ENCODE assay signal across 8 cellular contexts in genomic region chr4:86934772-86935498, GRCh38. TPM values are rescaled to one million over a fixed set of nuclear protein-coding genes. Genes with fewer than 3 reads are reported as not detected.
DNase-seq lines count a peak whose midpoint lies in the region; ATAC-seq and TF ChIP-seq lines count a peak whose summit lies in the region.

Gene AFF1, plus strand, starts transcription at chr4:86935011. Its CDS starts 13,523 bp downstream, at chr4:86948534.

- H3K27ac Mint-ChIP-seq in effector memory CD8-positive, alpha-beta T cell = peak within 1 kb of the TSS; percentile 91 to 98

- H3K23ac ChIP-seq in mesendoderm (ENCODE audit: low read length) = peak within 1 kb of the TSS; percentile 95

- peak within 1 kb of the TSS; percentile 97 for H3K56ac ChIP-seq in mesendoderm (ENCODE audit: low read length)

- no peaks in the 10 kb centered on the region for H3K27me3 Mint-ChIP-seq in effector memory CD8-positive, alpha-beta T cell

- H3K4ac ChIP-seq in mesendoderm (ENCODE audit: low read depth, low read length) = peak within 1 kb of the TSS; percentile 46

- no peak for TF ChIP-seq CTCF in GM20000 (IDR thresholded peaks at IDR 0.05; ENCODE audit: extremely low read depth, missing control alignments)

- H2BK15ac ChIP-seq in mesendoderm (replicated peaks; ENCODE audit: low read depth) = no peak within 1 kb of the TSS

- peaks cover 4% of the 10 kb centered on the region for H3K4me1 ChIP-seq in mesendoderm (ENCODE audit: control insufficient read depth, low read depth, low read length)

- POLR2A ChIA-PET in activated CD8-positive, alpha-beta memory T cell treated with anti-CD3 and anti-CD28 coated beads for 36 hours (lab: Charles Lee) = interaction anchor here (0.6 to 3.5 kb wide), 5 partner anchors 10 to 123 kb away, joined by 3 to 41 read pairs (median 3); no protein-coding TSS in a partner anchor

- peaks cover 20% of the 10 kb centered on the region for H3K79me2 ChIP-seq in mesendoderm (ENCODE audit: control insufficient read depth, insufficient read depth, low read length)

- H3K4me3 ChIP-seq in mesendoderm (ENCODE audit: low read length) = peak within 1 kb of the TSS; percentile 80

- peaks cover 40 to 45% of the 10 kb centered on the region in 2 donors for H3K4me1 Mint-ChIP-seq in effector memory CD8-positive, alpha-beta T cell (ENCODE audit: low read depth in 2 of 2)

- no peaks in the 10 kb centered on the region for H3K36me3 ChIP-seq in mesendoderm (ENCODE audit: control insufficient read depth, insufficient read depth, low read length)

- H3K4me2 ChIP-seq in mesendoderm (ENCODE audit: low read length) = peak within 1 kb of the TSS; percentile 94

- H2BK120ac ChIP-seq in mesendoderm (ENCODE audit: low read depth, low read length) = no peak within 1 kb of the TSS

- peaks cover 5% of the 10 kb centered on the region for H3K79me1 ChIP-seq in mesendoderm (ENCODE audit: low read length)

- WGBS in mesendoderm (ENCODE audit: extremely low coverage, insufficient coverage, low lambda C conversion rate) = no CpG with 5 or more reads among the region's 92 CpGs

- H3K9me3 Mint-ChIP-seq in effector memory CD8-positive, alpha-beta T cell = no peaks in the 10 kb centered on the region

- peak within 1 kb of the TSS; percentile 88 for H3K18ac ChIP-seq in mesendoderm (ENCODE audit: low read length)

- peak; percentile 71 for ATAC-seq in effector memory CD8-positive, alpha-beta T cell (replicated peaks)

- CTCF ChIA-PET in activated CD8-positive, alpha-beta memory T cell treated with anti-CD3 and anti-CD28 coated beads for 36 hours (lab: Charles Lee) = interaction anchor here (0.6 to 2.0 kb wide), 13 partner anchors 11 to 163 kb away, joined by 3 to 8 read pairs (median 3); no protein-coding TSS in a partner anchor

- peak within 1 kb of the TSS; percentile 88 to 96 for H3K4me3 Mint-ChIP-seq in effector memory CD8-positive, alpha-beta T cell

- H3K36me3 Mint-ChIP-seq in effector memory CD8-positive, alpha-beta T cell (ENCODE audit: insufficient read depth) = peaks cover 18% of the 10 kb centered on the region

- H3K27me3 ChIP-seq in mesendoderm (ENCODE audit: insufficient read depth, low read length, poor library complexity) = no peaks in the 10 kb centered on the region

- no peak within 1 kb of the TSS for H2AK5ac ChIP-seq in mesendoderm (ENCODE audit: low read length)

- H4K5ac ChIP-seq in mesendoderm (ENCODE audit: low read length) = no peak within 1 kb of the TSS

- peak within 1 kb of the TSS; percentile 95 for H3K9ac ChIP-seq in mesendoderm (ENCODE audit: low read length)

- DNase-seq in COLO668 (lab: John Stamatoyannopoulos, UW; ENCODE audit: unreplicated experiment) = peak; percentile 95
- DNase-seq in GM20000 (ENCODE audit: low spot score) = peak; percentile 94
- peak; percentile 91 for DNase-seq in HT-29 (ENCODE audit: low spot score)
- peak; percentile 42 for DNase-seq in NK-92 treated with Interleukin-12 subunit alpha and Interleukin-12 subunit beta, amount 100 ng/mL, for 24 hours (lab: John Stamatoyannopoulos, UW)
- DNase-seq in effector memory CD8-positive, alpha-beta T cell = peak; percentile 79 to 85 (median 82)
- peak; percentile 98 for DNase-seq in mesendoderm
- DNase-seq in stimulated activated CD8-positive, alpha-beta memory T cell treated with anti-CD3 and anti-CD28 coated beads, Interleukin-15, amount 100 ng/mL, for 24 hours (ENCODE audit: low read depth) = peak; percentile 64

- no peak within 1 kb of the TSS for H4K8ac ChIP-seq in mesendoderm (ENCODE audit: low read depth, low read length)

- H3K27ac ChIP-seq in mesendoderm (ENCODE audit: low read depth, low read length) = peak within 1 kb of the TSS; percentile 95

- H2BK5ac ChIP-seq in mesendoderm (ENCODE audit: low read length) = peak within 1 kb of the TSS; percentile 89

RNA-seq across cellular contexts. Expression of gene AFF1, which starts in this region (rescaled TPM):
- 22.6 and 25.6 TPM in 2 replicates for total RNA-seq in HT-29 (2014; rRNA removed; shearing (Covaris generic))
- total RNA-seq in activated CD8-positive, alpha-beta memory T cell treated with anti-CD3 and anti-CD28 coated beads for 36 hours = 10 to 100 TPM; 29.0 to 34.0 TPM
- 39.7 TPM for polyA plus RNA-seq in mesendoderm (2013, experiment 1 of 2)
- polyA plus RNA-seq in mesendoderm (2013, experiment 2 of 2) = 39.1 TPM

Comparison
In these comparisons a context has a peak if more than half of its experiments do, and no peak if none do; other contexts are left out.
1. Peak in every context shown above with its lines: DNase-seq, ATAC-seq, H3K4me3 ChIP-seq and H3K27ac ChIP-seq.
2. DNase-seq: peak in every context shown above with its lines; median percentile 98 in mesendoderm; 95 in COLO668; 94 in GM20000; 91 in HT-29; 82 in effector memory CD8-positive, alpha-beta T cell; 64 in stimulated activated CD8-positive, alpha-beta memory T cell treated with anti-CD3 and anti-CD28 coated beads, Interleukin-15, amount 100 ng/mL, for 24 hours; 42 in NK-92 treated with Interleukin-12 subunit alpha and Interleukin-12 subunit beta, amount 100 ng/mL, for 24 hours.